In genomic region chr14:34711169-34711568, GRCh38 we compare ENCODE assay signal across 10 cellular contexts. TPM values are rescaled to one million over a fixed set of nuclear protein-coding genes. Genes with fewer than 3 reads are reported as not detected.
DNase-seq lines count a peak whose midpoint lies in the region; ATAC-seq, FAIRE-seq and TF ChIP-seq lines count a peak whose summit lies in the region.
"Had no signal": no experiment of that assay in that cellular context is flagged by ENCODE, and none has a peak within 500 bp of the region (broad histone marks: within the 10 kb centered on the region; RNA-seq: fewer than 3 reads in every experiment).

No MANE protein-coding gene starts in this region.

- H3K79me2 ChIP-seq in K562 (ENCODE audit: control insufficient read depth, insufficient read depth, low read length) = peaks cover 21% of the 10 kb centered on the region

- no peak for FAIRE-seq in K562 (lab: Jason Lieb, UNC)

- no peak for TF ChIP-seq POLR2A in K562 (conservative IDR thresholded peaks at IDR 0.05)

- H3K9me1 ChIP-seq in K562 (ENCODE audit: control insufficient read depth, insufficient read depth, low read length) = no peaks in the 10 kb centered on the region

- no peak for TF ChIP-seq CTCF in K562 (IDR thresholded peaks at IDR 0.05 in 2 of 3, conservative IDR thresholded peaks at IDR 0.05 in 1 of 3; ENCODE audit: insufficient read depth in 2 of 3, low read depth in 1 of 3, low read length in 3 of 3)

- H3K4me3 ChIP-seq in K562 = no peak overlapping the region
- H3K4me3 ChIP-seq: skin epidermis had no signal

- DNase-seq in NCI-H2196 (lab: John Stamatoyannopoulos, UW; ENCODE audit: unreplicated experiment) (peak; percentile 48), NCI-H2196 treated with DMSO at 0.1 percent for 48 hours (lab: John Stamatoyannopoulos, UW; ENCODE audit: unreplicated experiment) (no peak), LHCN-M2 (ENCODE audit: low read depth) (peak; percentile 94), K562 (ENCODE audit: extremely low read depth in 1 of 4, low spot score in 3 of 4) (peak in 1 of 4 experiments; percentile 44), non-pigmented ciliary epithelial cell (ENCODE audit: low read depth) (peak; percentile 86), HuH-7.5 (ENCODE audit: low spot score) (no peak), NCI-H1048 (lab: John Stamatoyannopoulos, UW) (no peak)

- no peaks in the 10 kb centered on the region for H3K27me3 ChIP-seq in K562 (ENCODE audit: control insufficient read depth in 2 of 2, insufficient read depth in 2 of 2, low read length in 2 of 2)

- peaks cover 5 to 19% of the 10 kb centered on the region in 2 experiments; a peak in 4 of 5 replicates for H3K4me1 ChIP-seq in K562 (replicated peaks in 1 of 2; ENCODE audit: control insufficient read depth in 2 of 2, insufficient read depth in 2 of 2, low read length in 2 of 2)

- no peaks in the 10 kb centered on the region for H4K20me1 ChIP-seq in K562 (replicated peaks; ENCODE audit: control insufficient read depth, insufficient read depth, low read length)

- no peak overlapping the region for H3K27ac ChIP-seq in K562 (ENCODE audit: extremely low read depth, low read depth, low read length)
- H3K27ac ChIP-seq: C4-2B had no signal

- 33% methylated on average over 3 of the region's 3 CpGs for WGBS in K562 (ENCODE audit: insufficient coverage, low coverage, missing lambda C conversion rate)

- H3K4me2 ChIP-seq in K562 (ENCODE audit: insufficient read depth, low read length) = no peak overlapping the region

- no peak overlapping the region for H3K9ac ChIP-seq in K562 (ENCODE audit: insufficient read depth in 1 of 2, low read depth in 2 of 2, low read length in 2 of 2)

- CTCF ChIA-PET in K562 (lab: Yijun Ruan, JAX; ENCODE audit: low intra/inter-chr PET ratio) = no interaction called here

- intact Hi-C loops in K562 (cut with micrococcal nuclease) = no loop called here

- POLR2A ChIA-PET in K562 (lab: Yijun Ruan, JAX) = interaction anchor here (0.7 kb wide), 1 partner anchor 18 kb away, joined by 3 read pairs; no protein-coding TSS in a partner anchor

- ATAC-seq in K562 = no peak
- ATAC-seq in HG02759 (IDR thresholded peaks at IDR 0.05; ENCODE audit: unreplicated experiment) = no peak

- TF ChIP-seq EP300 in K562 (IDR thresholded peaks at IDR 0.05; ENCODE audit: low read length) = no peak

- peaks cover 15% of the 10 kb centered on the region for H3K36me3 ChIP-seq in K562 (ENCODE audit: control insufficient read depth, insufficient read depth, low read length)

- no peak for TF ChIP-seq RAD21 in K562 (CRISPR knock-in tag; conservative IDR thresholded peaks at IDR 0.05 in 1 of 2, IDR thresholded peaks at IDR 0.05 in 1 of 2)

- no TSS peak for BruUV-seq in K562 (replicated peaks; lab: Mats Ljungman, UMichigan)

- no peak overlapping the region for H2AFZ ChIP-seq in K562 (ENCODE audit: low read depth, low read length)

- in situ Hi-C loops in K562 (cut with MboI) = no loop called here

- H3K9me3 ChIP-seq in K562 (replicated peaks; ENCODE audit: control insufficient read depth, insufficient read depth, low read depth, low read length) = no peaks in the 10 kb centered on the region

TF ChIP-seq in K562, 482 proteins besides CTCF, POLR2A, EP300 and RAD21:
- no peak for TF ChIP-seq RBM39 (optimal IDR thresholded peaks at IDR 0.05; ENCODE audit: low read depth, low read length)
- 0 out of 2 replicates have a peak, but pooled peaks have one; percentile 60 for TF ChIP-seq MEF2D (tag; conservative IDR thresholded peaks at IDR 0.05; ENCODE audit: low read depth)
- TF ChIP-seq ELF1 (tag; IDR thresholded peaks at IDR 0.05) = no peak
- no peak for TF ChIP-seq HLTF (IDR thresholded peaks at IDR 0.05)
- peak; percentile 68; the same call in 1 of the 2 replicates for TF ChIP-seq MEF2A (IDR thresholded peaks at IDR 0.05; ENCODE audit: control insufficient read depth, low read depth, low read length)
- no peak for TF ChIP-seq ZBTB33 (CRISPR knock-in tag; IDR thresholded peaks at IDR 0.05)
- no peak for TF ChIP-seq KLF6 (CRISPR knock-in tag; IDR thresholded peaks at IDR 0.05; ENCODE audit: borderline replicate concordance)
- TF ChIP-seq ZNF174 (CRISPR knock-in tag; IDR thresholded peaks at IDR 0.05) = no peak
- no peak for TF ChIP-seq THRAP3 (IDR thresholded peaks at IDR 0.05; ENCODE audit: borderline replicate concordance)
- peak; percentile 63 for TF ChIP-seq NFIC (IDR thresholded peaks at IDR 0.05)

RNA-seq across cellular contexts. Expression of gene CFL2, which starts 3.2 kb away (rescaled TPM):
- total RNA-seq in LHCN-M2 (2014; rRNA removed) = 126 and 151 TPM in 2 replicates
- 236 TPM for polyA plus RNA-seq in LHCN-M2 (2012)
- total RNA-seq in K562 (2011; cell fraction: chromatin; rRNA removed; ENCODE audit: low replicate concordance) = 4.9 and 13.4 TPM in 2 replicates
- 1.2 and 1.3 TPM in 2 replicates for total RNA-seq in K562 (2011; cell fraction: nucleolus; rRNA removed)
- total RNA-seq in K562 (2011; cell fraction: nucleoplasm; rRNA removed) = 6.7 and 17.6 TPM in 2 replicates
- 2.0 and 5.0 TPM in 2 replicates for total RNA-seq in K562 (2014; rRNA removed)
- total RNA-seq in K562 (2014; rRNA removed; fragmentation: Illumina TruSeq; extraction: Trizol) = 4.0 and 5.0 TPM in 2 replicates
- 4.2 and 4.6 TPM in 2 replicates for total RNA-seq in K562 (2015; rRNA removed; fragmentation: Illumina TruSeq; extraction: Trizol)
- 6.5 TPM in 2 replicates for total RNA-seq in K562 (2021)
- polyA plus RNA-seq in K562 (2011; rRNA removed) = 4.4 and 5.1 TPM in 2 replicates
- polyA plus RNA-seq in K562 (2011; cell fraction: cytosol; rRNA removed) = 1.3 and 2.9 TPM in 2 replicates
- polyA plus RNA-seq in K562 (2011; cell fraction: nucleus; rRNA removed) = 3.8 and 6.6 TPM in 2 replicates
- polyA plus RNA-seq in K562 (2012) = 5.9 and 7.4 TPM in 2 replicates
- 7.1 and 12.7 TPM in 2 replicates for polyA plus RNA-seq in K562 (2014; fragmentation: Illumina TruSeq; extraction: Trizol)
- 1 to 10 TPM; 5.8 to 5.9 TPM for polyA plus RNA-seq in K562 (2014; fragmentation: Nextera tagmentation; extraction: Ambion mirVana)
- 3.2 and 8.1 TPM in 2 replicates for polyA plus RNA-seq in K562 (2014; rRNA removed)
- polyA minus RNA-seq in K562 (2011; rRNA and poly(A)+ RNA removed) = 9.3 and 10.7 TPM in 2 replicates
- polyA minus RNA-seq in K562 (2011; cell fraction: cytosol; rRNA and poly(A)+ RNA removed) = 2.5 and 3.2 TPM in 2 replicates
- 1.8 and 5.9 TPM in 2 replicates for polyA minus RNA-seq in K562 (2011; cell fraction: nucleus; rRNA and poly(A)+ RNA removed)

Comparison
In these comparisons a context has a peak if more than half of its experiments do, and no peak if none do; other contexts are left out.
1. DNase-seq: peak in NCI-H2196 (single experiment), LHCN-M2 (single experiment) and non-pigmented ciliary epithelial cell (single experiment); none in NCI-H2196 treated with DMSO at 0.1 percent for 48 hours (single experiment), HuH-7.5 (single experiment) and NCI-H1048 (single experiment).